In genomic region chr17:76686538-76687277, GRCh38 we compare ENCODE assay signal across 16 cellular contexts. TPM values are rescaled to one million over a fixed set of nuclear protein-coding genes. Genes with fewer than 3 reads are reported as not detected.
DNase-seq lines count a peak whose midpoint lies in the region; ATAC-seq and TF ChIP-seq lines count a peak whose summit lies in the region.
"Had no signal": no experiment of that assay in that cellular context is flagged by ENCODE, and none has a peak within 500 bp of the region (broad histone marks: within the 10 kb centered on the region; RNA-seq: fewer than 3 reads in every experiment).

No MANE protein-coding gene starts in this region.

- H3K9me3 Mint-ChIP-seq in progenitor cell of endocrine pancreas (ENCODE audit: low read depth) (no peaks in the 10 kb centered on the region), type B pancreatic cell (no peaks in the 10 kb centered on the region)
- no peaks in the 10 kb centered on the region for H3K9me3 Mint-ChIP-seq in T-helper 2 cell treated with Interferon-gamma antibody and Interleukin-4, amounts not matched to agents 5 μg/mL and 100 μg/mL, for 36 hours
- H3K9me3 Mint-ChIP-seq: GM23338, WTC11 had no signal

- 78% methylated on average over 15 of the region's 15 CpGs for WGBS in mammary epithelial cell (ENCODE audit: low coverage, missing lambda C conversion rate)

- peaks cover 9% of the 10 kb centered on the region for H3K36me3 Mint-ChIP-seq in progenitor cell of endocrine pancreas (ENCODE audit: insufficient read depth)
- H3K36me3 Mint-ChIP-seq in type B pancreatic cell: peaks cover 13% of the 10 kb centered on the region
- no peaks in the 10 kb centered on the region for H3K36me3 Mint-ChIP-seq in T-helper 2 cell treated with Interferon-gamma antibody and Interleukin-4, amounts not matched to agents 5 μg/mL and 100 μg/mL, for 36 hours (ENCODE audit: low read depth)
- H3K36me3 Mint-ChIP-seq: WTC11 had no signal

- DNase-seq in breast epithelium (ENCODE audit: low spot score in 2 of 2): no peak
- no peak for DNase-seq in mammary epithelial cell
- DNase-seq in left ventricle myocardium inferior: no peak
- DNase-seq in progenitor cell of endocrine pancreas (ENCODE audit: low spot score, unreplicated experiment): no peak
- DNase-seq in type B pancreatic cell (ENCODE audit: extremely low spot score, unreplicated experiment): no peak
- no peak for DNase-seq in 8988T
- DNase-seq in T-helper 2 cell treated with Interferon-gamma antibody and Interleukin-4, amounts not matched to agents 5 μg/mL and 100 μg/mL, for 36 hours (ENCODE audit: low spot score): no peak
- DNase-seq: activated CD8-positive, alpha-beta memory T cell treated with anti-CD3 and anti-CD28 coated beads, Interleukin-2, amount 50 U/mL, for 48 hours; cortex of kidney; GF-D8; NCI-H226 had no signal

- dilution Hi-C loops in mammary epithelial cell (cut with HindIII; ENCODE audit: low sequenced_read_pairs): no loop called here

- H3K9ac ChIP-seq in mammary epithelial cell (ENCODE audit: insufficient read depth, low read length): no peak overlapping the region

- H4K20me1 ChIP-seq in mammary epithelial cell (ENCODE audit: insufficient read depth, low read length): no peaks in the 10 kb centered on the region

- CTCF ChIA-PET in mammary epithelial cell (lab: Charles Lee; ENCODE audit: low non-redundant PET): no interaction called here

- H3K4me1 ChIP-seq in breast epithelium (peaks cover 0 to 4% of the 10 kb centered on the region in 2 donors), mammary epithelial cell (ENCODE audit: insufficient read depth, low read length) (no peaks in the 10 kb centered on the region), left ventricle myocardium inferior (peaks cover 100% of the 10 kb centered on the region)

- TF ChIP-seq POLR2A in breast epithelium (IDR thresholded peaks at IDR 0.05): no peak

- H3K36me3 ChIP-seq in breast epithelium (no peaks in the 10 kb centered on the region), mammary epithelial cell (ENCODE audit: insufficient read depth, low read length) (no peaks in the 10 kb centered on the region), left ventricle myocardium inferior (peaks cover 32% of the 10 kb centered on the region)

- H3K27me3 ChIP-seq in breast epithelium: no peaks in the 10 kb centered on the region
- no peaks in the 10 kb centered on the region for H3K27me3 ChIP-seq in mammary epithelial cell (ENCODE audit: insufficient read depth, low read length)
- H3K27me3 ChIP-seq in left ventricle myocardium inferior (ENCODE audit: low read depth): no peaks in the 10 kb centered on the region

- in situ Hi-C loops in mammary epithelial cell (cut with MboI; ENCODE audit: low sequenced_read_pairs in 2 of 2): no loop called here

- H3K27me3 Mint-ChIP-seq in progenitor cell of endocrine pancreas: no peaks in the 10 kb centered on the region
- H3K27me3 Mint-ChIP-seq in type B pancreatic cell: no peaks in the 10 kb centered on the region
- no peaks in the 10 kb centered on the region for H3K27me3 Mint-ChIP-seq in T-helper 2 cell treated with Interferon-gamma antibody and Interleukin-4, amounts not matched to agents 5 μg/mL and 100 μg/mL, for 36 hours (ENCODE audit: low read depth)

- H3K79me2 ChIP-seq in mammary epithelial cell (ENCODE audit: insufficient read depth, low read length): peaks cover 4% of the 10 kb centered on the region

- H3K27ac Mint-ChIP-seq in progenitor cell of endocrine pancreas: peak overlapping the region; percentile 69
- H3K27ac Mint-ChIP-seq in type B pancreatic cell: peak overlapping the region; percentile 73
- no peak overlapping the region for H3K27ac Mint-ChIP-seq in T-helper 2 cell treated with Interferon-gamma antibody and Interleukin-4, amounts not matched to agents 5 μg/mL and 100 μg/mL, for 36 hours
- H3K27ac Mint-ChIP-seq: GM23338 had no signal

- H3K27ac ChIP-seq in breast epithelium (peak overlapping the region; percentile 79 to 95), mammary epithelial cell (ENCODE audit: insufficient read depth, low read depth, low read length) (no peak overlapping the region), left ventricle myocardium inferior (replicated peaks) (peak overlapping the region; percentile 98)

- no peak for ATAC-seq in GM18511 (IDR thresholded peaks at IDR 0.05; ENCODE audit: unreplicated experiment)
- ATAC-seq: A549, WTC11 had no signal

- H3K4me1 Mint-ChIP-seq in progenitor cell of endocrine pancreas (ENCODE audit: low read depth): peaks cover 16% of the 10 kb centered on the region
- H3K4me1 Mint-ChIP-seq in type B pancreatic cell (ENCODE audit: unreplicated experiment): peaks cover 47% of the 10 kb centered on the region
- peaks cover 4% of the 10 kb centered on the region for H3K4me1 Mint-ChIP-seq in T-helper 2 cell treated with Interferon-gamma antibody and Interleukin-4, amounts not matched to agents 5 μg/mL and 100 μg/mL, for 36 hours (ENCODE audit: low read depth)

- BruUV-seq in mammary epithelial cell (replicated peaks; lab: Mats Ljungman, UMichigan): no TSS peak

- no peak overlapping the region for H3K4me3 ChIP-seq in breast epithelium
- H3K4me3 ChIP-seq in mammary epithelial cell (replicated peaks in 1 of 3; ENCODE audit: insufficient read depth in 1 of 3, low read depth in 2 of 3, low read length in 3 of 3): no peak overlapping the region
- H3K4me3 ChIP-seq in left ventricle myocardium inferior: peak overlapping the region; percentile 46
- H3K4me3 ChIP-seq: A549, GM23338 had no signal

- TF ChIP-seq CTCF in breast epithelium (IDR thresholded peaks at IDR 0.05): no peak
- no peak for TF ChIP-seq CTCF in mammary epithelial cell (conservative IDR thresholded peaks at IDR 0.05 in 1 of 2, IDR thresholded peaks at IDR 0.05 in 1 of 2; ENCODE audit: extremely low read depth in 1 of 2, insufficient read depth in 1 of 2, low read depth in 1 of 2, low read length in 2 of 2)
- no peak for TF ChIP-seq CTCF in left ventricle myocardium inferior (IDR thresholded peaks at IDR 0.05; ENCODE audit: borderline replicate concordance)
- TF ChIP-seq CTCF in progenitor cell of endocrine pancreas (IDR thresholded peaks at IDR 0.05; ENCODE audit: unreplicated experiment): no peak
- TF ChIP-seq CTCF in type B pancreatic cell (conservative IDR thresholded peaks at IDR 0.05): no peak

- intact Hi-C loops in breast epithelium (cut with DNase I; ENCODE audit: low total_unique reads): no loop called here
- intact Hi-C loops in mammary epithelial cell (cut with micrococcal nuclease): no loop called here
- intact Hi-C loops in left ventricle myocardium inferior (cut with micrococcal nuclease): no loop called here

- H2AFZ ChIP-seq in mammary epithelial cell (ENCODE audit: low read depth, low read length): no peak overlapping the region
- H2AFZ ChIP-seq: GM23338 had no signal

- H3K9me3 ChIP-seq in breast epithelium (no peaks in the 10 kb centered on the region), mammary epithelial cell (replicated peaks; ENCODE audit: insufficient read depth, low read length) (no peaks in the 10 kb centered on the region), left ventricle myocardium inferior (replicated peaks) (no peaks in the 10 kb centered on the region)
- H3K9me3 ChIP-seq: A549 had no signal

- H3K4me3 Mint-ChIP-seq in progenitor cell of endocrine pancreas (ENCODE audit: low read depth): no peak overlapping the region
- H3K4me3 Mint-ChIP-seq in type B pancreatic cell: peak overlapping the region; percentile 45
- no peak overlapping the region for H3K4me3 Mint-ChIP-seq in T-helper 2 cell treated with Interferon-gamma antibody and Interleukin-4, amounts not matched to agents 5 μg/mL and 100 μg/mL, for 36 hours
- H3K4me3 Mint-ChIP-seq: GM23338, WTC11 had no signal

- no peak overlapping the region for H3K4me2 ChIP-seq in mammary epithelial cell (ENCODE audit: insufficient read depth, low read depth, low read length)
- H3K4me2 ChIP-seq: A549, GM23338 had no signal

RNA-seq across cellular contexts. Expression of gene MXRA7, which starts 24.1 kb away (rescaled TPM):
- total RNA-seq in breast epithelium (100 to 1,000 TPM; 106 to 242 (median 113) TPM), mammary epithelial cell (100 to 1,000 TPM; 116 to 183 TPM), left ventricle myocardium inferior (411 TPM), progenitor cell of endocrine pancreas (93.3 and 94.9 TPM in 2 replicates), type B pancreatic cell (ENCODE audit: low replicate concordance) (43.4 and 75.0 TPM in 2 replicates)
- polyA plus RNA-seq in mammary epithelial cell: 59.5 TPM
- polyA minus RNA-seq in mammary epithelial cell: 144 TPM

RNA-seq across cellular contexts. Expression of gene JMJD6, which starts 39.7 kb away (rescaled TPM):
- 10 to 100 TPM; 13.1 to 34.1 (median 25.6) TPM for total RNA-seq in breast epithelium
- total RNA-seq in mammary epithelial cell: 10 to 100 TPM; 10.3 to 22.2 TPM
- 14.4 TPM for polyA plus RNA-seq in mammary epithelial cell
- polyA minus RNA-seq in mammary epithelial cell: 25.0 TPM
- 65.2 TPM for total RNA-seq in left ventricle myocardium inferior
- total RNA-seq in progenitor cell of endocrine pancreas: 24.1 and 25.6 TPM in 2 replicates
- 23.6 and 35.4 TPM in 2 replicates for total RNA-seq in type B pancreatic cell (ENCODE audit: low replicate concordance)

RNA-seq across cellular contexts. Expression of gene METTL23, which starts 39.9 kb away (rescaled TPM):
- total RNA-seq in breast epithelium (10 to 100 TPM; 25.6 to 47.7 (median 28.5) TPM), mammary epithelial cell (10 to 100 TPM; 18.2 to 27.7 TPM), left ventricle myocardium inferior (21.0 TPM), progenitor cell of endocrine pancreas (28.2 TPM in 2 replicates), type B pancreatic cell (ENCODE audit: low replicate concordance) (27.5 and 28.2 TPM in 2 replicates)
- polyA plus RNA-seq in mammary epithelial cell: 38.3 TPM
- polyA minus RNA-seq in mammary epithelial cell: 19.5 TPM

RNA-seq across cellular contexts. Expression of gene ST6GALNAC1, which starts 43.2 kb away (rescaled TPM):
- total RNA-seq in breast epithelium (1 to 10 TPM; 1.3 to 1.6 (median 1.3) TPM), mammary epithelial cell (not detected), left ventricle myocardium inferior (3.1 TPM), progenitor cell of endocrine pancreas (6.6 and 8.4 TPM in 2 replicates), type B pancreatic cell (ENCODE audit: low replicate concordance) (10.3 and 17.3 TPM in 2 replicates)
- not detected for polyA plus RNA-seq in mammary epithelial cell
- not detected for polyA minus RNA-seq in mammary epithelial cell
- total RNA-seq: fibroblast of lung, GM23338 had no signal
- polyA plus RNA-seq: fibroblast of lung, GM23338 had no signal

RNA-seq across cellular contexts. Expression of gene SRSF2, which starts 50.4 kb away (rescaled TPM):
- total RNA-seq in breast epithelium (100 to 1,000 TPM; 143 to 247 (median 244) TPM), mammary epithelial cell (100 to 1,000 TPM; 110 to 196 TPM), left ventricle myocardium inferior (78.5 TPM), progenitor cell of endocrine pancreas (265 and 276 TPM in 2 replicates), type B pancreatic cell (ENCODE audit: low replicate concordance) (198 and 273 TPM in 2 replicates)
- 221 TPM for polyA plus RNA-seq in mammary epithelial cell
- 226 TPM for polyA minus RNA-seq in mammary epithelial cell
